ENCODE assay signal across 23 cellular contexts in genomic region chr15:60614028-60614427, GRCh38.
"Had no signal": no experiment of that assay in that cellular context is flagged by ENCODE, and none has a peak within 500 bp of the region (broad histone marks: within the 10 kb centered on the region; RNA-seq: fewer than 3 reads in every experiment).

No MANE protein-coding gene starts in this region.

- H3K4me3 ChIP-seq: breast epithelium, K562, Peyer's patch, SJSA1 had no signal

- DNase-seq: activated CD4-positive, alpha-beta T cell treated with anti-CD3 and anti-CD28 coated beads for 4 hours; activated CD8-positive, alpha-beta memory T cell treated with anti-CD3 and anti-CD28 coated beads, Interleukin-2, amount 50 U/mL, for 4 hours; activated CD8-positive, alpha-beta T cell treated with anti-CD3 and anti-CD28 coated beads for 36 hours; activated gamma-delta T cell treated with Interleukin-2 at 50 U/mL for 16 hours; activated naive CD4-positive, alpha-beta T cell treated with anti-CD3 and anti-CD28 coated beads, Interleukin-2, amount 50 U/mL, for 16 hours; activated T-cell treated with anti-CD3 and anti-CD28 coated beads, Interleukin-2, amount 50 U/mL, for 72 hours; aorta; Kasumi-1; NCI-H1092; NCI-H1417; NCI-H1694; NCI-H2029 treated with DMSO at 0.1 percent for 48 hours; NCI-H524; Peyer's patch; SHP77; T-helper 17 cell; T-helper 9 cell had no signal

- H3K4me1 ChIP-seq: breast epithelium, Peyer's patch, SJSA1 had no signal

- FAIRE-seq: K562, TTC549 had no signal

- H3K27ac ChIP-seq: breast epithelium, Peyer's patch, RWPE1, SJSA1 had no signal

- H3K9me3 ChIP-seq: breast epithelium, Peyer's patch, SJSA1 had no signal

- H3K27me3 ChIP-seq: breast epithelium, Peyer's patch, SJSA1 had no signal

- ATAC-seq: activated CD4-positive, CD25-positive, alpha-beta regulatory T cell treated with anti-CD3 and anti-CD28 coated beads, Interleukin-2, amount 50 U/mL, for 24 hours; activated CD8-positive, alpha-beta T cell treated with anti-CD3 and anti-CD28 coated beads for 36 hours; activated T-cell treated with anti-CD3 and anti-CD28 coated beads, Interleukin-2, amount 50 U/mL, for 72 hours; T-helper 17 cell had no signal

- H3K36me3 ChIP-seq: breast epithelium, Peyer's patch, SJSA1 had no signal
